ENCODE assay signal across 8 cellular contexts in genomic region chr9:129823934-129824601, GRCh38. TPM values are rescaled to one million over a fixed set of nuclear protein-coding genes. Genes with fewer than 3 reads are reported as not detected.
DNase-seq lines count a peak whose midpoint lies in the region; ATAC-seq and TF ChIP-seq lines count a peak whose summit lies in the region.

A gene with protein sequence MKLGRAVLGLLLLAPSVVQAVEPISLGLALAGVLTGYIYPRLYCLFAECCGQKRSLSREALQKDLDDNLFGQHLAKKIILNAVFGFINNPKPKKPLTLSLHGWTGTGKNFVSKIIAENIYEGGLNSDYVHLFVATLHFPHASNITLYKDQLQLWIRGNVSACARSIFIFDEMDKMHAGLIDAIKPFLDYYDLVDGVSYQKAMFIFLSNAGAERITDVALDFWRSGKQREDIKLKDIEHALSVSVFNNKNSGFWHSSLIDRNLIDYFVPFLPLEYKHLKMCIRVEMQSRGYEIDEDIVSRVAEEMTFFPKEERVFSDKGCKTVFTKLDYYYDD (minus strand): TSS chr9:129824136. CDS start chr9:129824085, 51 bp downstream.

- H3K27ac ChIP-seq in coronary artery, result peak within 1 kb of the TSS; percentile 37 to 91

- peaks cover 39% of the 10 kb centered on the region for H3K36me3 Mint-ChIP-seq in activated CD4-positive, alpha-beta T cell treated with anti-CD3 and anti-CD28 coated beads, Interleukin-2, amount 10 ng/mL, durations not matched to agents 24 days and 14 days (ENCODE audit: low read depth)

- no peaks in the 10 kb centered on the region for H3K27me3 Mint-ChIP-seq in activated CD4-positive, alpha-beta T cell treated with anti-CD3 and anti-CD28 coated beads, Interleukin-2, amount 10 ng/mL, durations not matched to agents 24 days and 14 days

- peak within 1 kb of the TSS; percentile 82 for H3K27ac Mint-ChIP-seq in activated CD4-positive, alpha-beta T cell treated with anti-CD3 and anti-CD28 coated beads, Interleukin-2, amount 10 ng/mL, durations not matched to agents 24 days and 14 days

- no peak for TF ChIP-seq CTCF in coronary artery (IDR thresholded peaks at IDR 0.05)

- DNase-seq in AML-193 (lab: John Stamatoyannopoulos, UW) (peak; percentile 85 to 87), GM19238 (ENCODE audit: insufficient read length, low spot score) (peak; percentile 90), NCI-H526 (lab: John Stamatoyannopoulos, UW) (peak; percentile 68 to 92), coronary artery (ENCODE audit: low spot score) (peak; percentile 96), left colon (peak; percentile 94 to 97)
- peak; percentile 98 for DNase-seq in activated CD4-positive, alpha-beta T cell treated with anti-CD3 and anti-CD28 coated beads, Interleukin-2, amount 10 ng/mL, durations not matched to agents 24 days and 14 days
- peak; percentile 94 for DNase-seq in stimulated activated CD4-positive, alpha-beta T cell treated with anti-CD3 and anti-CD28 coated beads, Interleukin-1b, Interleukin-23, amount 100 ng/mL, for 48 hours

- peak; percentile 89 for ATAC-seq in HG03442 (IDR thresholded peaks at IDR 0.05; ENCODE audit: unreplicated experiment)
- peak; percentile 94 for ATAC-seq in left colon

- H3K4me1 Mint-ChIP-seq in activated CD4-positive, alpha-beta T cell treated with anti-CD3 and anti-CD28 coated beads, Interleukin-2, amount 10 ng/mL, durations not matched to agents 24 days and 14 days, result peaks cover 14% of the 10 kb centered on the region

- no peaks in the 10 kb centered on the region for H3K9me3 Mint-ChIP-seq in activated CD4-positive, alpha-beta T cell treated with anti-CD3 and anti-CD28 coated beads, Interleukin-2, amount 10 ng/mL, durations not matched to agents 24 days and 14 days

- H3K4me3 ChIP-seq in coronary artery, result peak within 1 kb of the TSS; percentile 92

- intact Hi-C loops in activated CD4-positive, alpha-beta T cell treated with anti-CD3 and anti-CD28 coated beads, Interleukin-2, amount 10 ng/mL, durations not matched to agents 24 days and 14 days (cut with micrococcal nuclease), result loop anchor here (1.0 to 5.0 kb wide), 3 partner anchors 11 to 63 kb away; partner anchors contain the start of genes C9orf78, TOR1B and USP20
- intact Hi-C loops in left colon (cut with DNase I, micrococcal nuclease), result no loop called here

- H3K4me3 Mint-ChIP-seq in activated CD4-positive, alpha-beta T cell treated with anti-CD3 and anti-CD28 coated beads, Interleukin-2, amount 10 ng/mL, durations not matched to agents 24 days and 14 days, result peak within 1 kb of the TSS; percentile 89

RNA-seq across cellular contexts. Expression of the gene that starts here (rescaled TPM):
- 55.1 and 60.5 TPM in 2 replicates for total RNA-seq in activated CD4-positive, alpha-beta T cell treated with anti-CD3 and anti-CD28 coated beads, Interleukin-2, amount 10 ng/mL, durations not matched to agents 24 days and 14 days
- 10 to 100 TPM; 30.7 to 36.9 TPM for total RNA-seq in left colon

Comparison
In these comparisons a context has a peak if more than half of its experiments do, and no peak if none do; other contexts are left out.
1. Peak in every context shown above with its lines: DNase-seq, ATAC-seq, H3K4me3 ChIP-seq and H3K27ac ChIP-seq.